12 cellular contexts compared by ENCODE assay signal in genomic region chr9:132125944-132126720, GRCh38. TPM values are rescaled to one million over a fixed set of nuclear protein-coding genes. Genes with fewer than 3 reads are reported as not detected.
DNase-seq lines count a peak whose midpoint lies in the region; ATAC-seq and TF ChIP-seq lines count a peak whose summit lies in the region.
"Had no signal": no experiment of that assay in that cellular context is flagged by ENCODE, and none has a peak within 500 bp of the region (broad histone marks: within the 10 kb centered on the region; RNA-seq: fewer than 3 reads in every experiment).

No MANE protein-coding gene starts in this region.

- CTCF ChIA-PET in OCI-LY7 (lab: Charles Lee; ENCODE audit: unreplicated experiment) = interaction anchor here (0.6 kb wide), 1 partner anchor 143 kb away, joined by 3 read pairs; no protein-coding TSS in a partner anchor

- in situ Hi-C loops in GM13977 (cut with MboI; ENCODE audit: low pct_unique_long_range_greater_than_20kb, low sequenced_read_pairs, unreplicated experiment) = no loop called here

- ATAC-seq in activated T-cell treated with anti-CD3 and anti-CD28 coated beads, Interleukin-2, amount 50 U/mL, for 4 hours = peak; percentile 73 to 81
- no peak for ATAC-seq in naive thymus-derived CD8-positive, alpha-beta T cell
- no peak for ATAC-seq in GM21825 (IDR thresholded peaks at IDR 0.05; ENCODE audit: unreplicated experiment)

- H4K20me1 ChIP-seq in BLaER1 (no peaks in the 10 kb centered on the region), OCI-LY7 (ENCODE audit: insufficient read depth, low read length) (no peaks in the 10 kb centered on the region)

- peaks cover 63% of the 10 kb centered on the region for H3K27me3 Mint-ChIP-seq in activated T-cell treated with anti-CD3 and anti-CD28 coated beads, Interleukin-2, amount 50 U/mL, for 4 hours (ENCODE audit: low read depth)
- peaks cover 33 to 97% (median 76%) of the 10 kb centered on the region in 5 donors for H3K27me3 Mint-ChIP-seq in naive thymus-derived CD8-positive, alpha-beta T cell

- no peaks in the 10 kb centered on the region for H3K36me3 ChIP-seq in BLaER1
- no peaks in the 10 kb centered on the region for H3K36me3 ChIP-seq in OCI-LY7 (ENCODE audit: insufficient read depth, low read length)

- DNase-seq in GM13977 (ENCODE audit: low spot score) = peak; percentile 47
- no peak for DNase-seq in activated T-cell treated with anti-CD3 and anti-CD28 coated beads, Interleukin-2, amount 50 U/mL, for 4 hours
- DNase-seq in naive thymus-derived CD8-positive, alpha-beta T cell = no peak
- DNase-seq in posterior vena cava (ENCODE audit: low spot score) = no peak
- DNase-seq in OCI-LY7 (ENCODE audit: low spot score) = no peak
- no peak for DNase-seq in SHP77 (lab: John Stamatoyannopoulos, UW)
- DNase-seq: activated gamma-delta T cell, naive B cell, NCI-H187 treated with DMSO at 0.1 percent for 48 hours had no signal

- peak overlapping the region; percentile 59 for H3K4me3 Mint-ChIP-seq in activated T-cell treated with anti-CD3 and anti-CD28 coated beads, Interleukin-2, amount 50 U/mL, for 4 hours
- peak overlapping the region; percentile 16 to 74 (median 50) for H3K4me3 Mint-ChIP-seq in naive thymus-derived CD8-positive, alpha-beta T cell

- peaks cover 21% of the 10 kb centered on the region for H3K4me1 ChIP-seq in BLaER1
- H3K4me1 ChIP-seq in OCI-LY7 (ENCODE audit: insufficient read depth, low read length, poor library complexity, severe bottlenecking) = no peaks in the 10 kb centered on the region

- H3K36me3 Mint-ChIP-seq in activated T-cell treated with anti-CD3 and anti-CD28 coated beads, Interleukin-2, amount 50 U/mL, for 4 hours (ENCODE audit: insufficient read depth) = no peaks in the 10 kb centered on the region
- no peaks in the 10 kb centered on the region for H3K36me3 Mint-ChIP-seq in naive thymus-derived CD8-positive, alpha-beta T cell
- H3K36me3 Mint-ChIP-seq: naive B cell had no signal

- H3K9ac ChIP-seq in BLaER1 = no peak overlapping the region

- BruUV-seq in OCI-LY7 (replicated peaks; lab: Mats Ljungman, UMichigan) = no TSS peak

- H3K9me3 Mint-ChIP-seq in activated T-cell treated with anti-CD3 and anti-CD28 coated beads, Interleukin-2, amount 50 U/mL, for 4 hours = no peaks in the 10 kb centered on the region
- peaks cover 0 to 5% (median 0%) of the 10 kb centered on the region in 9 donors for H3K9me3 Mint-ChIP-seq in naive thymus-derived CD8-positive, alpha-beta T cell

- POLR2A ChIA-PET in naive thymus-derived CD8-positive, alpha-beta T cell (lab: Charles Lee) = interaction anchor here (0.7 kb wide), 1 partner anchor 808 kb away, joined by 4 read pairs; no protein-coding TSS in a partner anchor
- POLR2A ChIA-PET in OCI-LY7 (lab: Charles Lee) = no interaction called here

- peaks cover 15% of the 10 kb centered on the region for H3K4me1 Mint-ChIP-seq in activated T-cell treated with anti-CD3 and anti-CD28 coated beads, Interleukin-2, amount 50 U/mL, for 4 hours (ENCODE audit: low read depth)
- H3K4me1 Mint-ChIP-seq in naive thymus-derived CD8-positive, alpha-beta T cell = peaks cover 2 to 11% (median 8%) of the 10 kb centered on the region in 4 donors

- H2AFZ ChIP-seq in OCI-LY7 (ENCODE audit: low read length) = no peak overlapping the region

- no peak for TF ChIP-seq CTCF in GM13977 (IDR thresholded peaks at IDR 0.05; ENCODE audit: extremely low read depth, insufficient read depth, missing control alignments)
- no peak for TF ChIP-seq CTCF in OCI-LY7 (conservative IDR thresholded peaks at IDR 0.05; ENCODE audit: low read length)

- intact Hi-C loops in posterior vena cava (cut with DNase I) = no loop called here
- intact Hi-C loops in OCI-LY7 (cut with micrococcal nuclease; ENCODE audit: unreplicated experiment) = no loop called here

- H3K27ac Mint-ChIP-seq in naive thymus-derived CD8-positive, alpha-beta T cell = no peak overlapping the region

- no peaks in the 10 kb centered on the region for H3K79me2 ChIP-seq in OCI-LY7 (ENCODE audit: insufficient read depth, low read depth, low read length)

- H3K4me2 ChIP-seq in BLaER1 = peak overlapping the region; percentile 21; the same call in 1 of the 2 replicates
- no peak overlapping the region for H3K4me2 ChIP-seq in OCI-LY7 (ENCODE audit: low read length)

- H3K27me3 ChIP-seq in BLaER1 = peaks cover 6% of the 10 kb centered on the region; the same call in 1 of the 2 replicates

- no peaks in the 10 kb centered on the region for H3K9me2 ChIP-seq in OCI-LY7 (ENCODE audit: insufficient read depth, low read length)

- H3K27ac ChIP-seq in BLaER1 = no peak overlapping the region
- no peak overlapping the region for H3K27ac ChIP-seq in OCI-LY7 (ENCODE audit: low read depth, low read length, poor library complexity, severe bottlenecking)
- H3K27ac ChIP-seq: C4-2B had no signal

- H3K9me3 ChIP-seq in BLaER1 = no peaks in the 10 kb centered on the region
- no peaks in the 10 kb centered on the region for H3K9me3 ChIP-seq in OCI-LY7 (ENCODE audit: low read length)

- no peak overlapping the region for H3K4me3 ChIP-seq in BLaER1
- no peak overlapping the region for H3K4me3 ChIP-seq in OCI-LY7 (ENCODE audit: low read depth, low read length, poor library complexity, severe bottlenecking)

RNA-seq across cellular contexts. Expression of gene NTNG2, which starts 35.7 kb away (rescaled TPM):
- 1 to 10 TPM in 1 of 3 donors, under 1 TPM in 2; 0.91 to 1.4 (median 0.95) TPM for total RNA-seq in activated T-cell treated with anti-CD3 and anti-CD28 coated beads, Interleukin-2, amount 50 U/mL, for 4 hours
- 10 to 100 TPM in 1 of 2 experiments, 1 to 10 TPM in 1; 8.5 to 10.8 TPM for total RNA-seq in naive thymus-derived CD8-positive, alpha-beta T cell
- polyA plus RNA-seq in naive thymus-derived CD8-positive, alpha-beta T cell = 1 to 10 TPM in 1 of 3 donors, under 1 TPM in 2; 0.75 to 1.0 (median 0.96) TPM
- 1 to 10 TPM; 3.4 to 5.0 TPM for total RNA-seq in posterior vena cava
- total RNA-seq in OCI-LY7 (2014; rRNA removed; shearing (Covaris generic)) = 5.4 and 7.5 TPM in 2 replicates
- 1.9 and 3.2 TPM in 2 replicates for total RNA-seq in OCI-LY7 (2022)

RNA-seq across cellular contexts. Expression of gene MED27, which starts 46.5 kb away (rescaled TPM):
- total RNA-seq in activated T-cell treated with anti-CD3 and anti-CD28 coated beads, Interleukin-2, amount 50 U/mL, for 4 hours = 10 to 100 TPM; 43.6 to 47.8 (median 46.1) TPM
- total RNA-seq in naive thymus-derived CD8-positive, alpha-beta T cell = 10 to 100 TPM; 14.3 to 15.7 TPM
- polyA plus RNA-seq in naive thymus-derived CD8-positive, alpha-beta T cell = 10 to 100 TPM; 36.3 to 43.4 (median 36.6) TPM
- total RNA-seq in posterior vena cava (10 to 100 TPM; 17.8 to 24.5 TPM), OCI-LY7 (2022) (29.9 and 32.6 TPM in 2 replicates)
- 21.9 and 23.1 TPM in 2 replicates for total RNA-seq in OCI-LY7 (2014; rRNA removed; shearing (Covaris generic))

Comparison
In these comparisons a context has a peak if more than half of its experiments do, and no peak if none do; other contexts are left out.
1. ATAC-seq: peak in activated T-cell treated with anti-CD3 and anti-CD28 coated beads, Interleukin-2, amount 50 U/mL, for 4 hours (2 of 2); none in naive thymus-derived CD8-positive, alpha-beta T cell (0 of 2) and GM21825 (single experiment).